ENCODE assay signal across 8 cellular contexts in the genomic region with DNA sequence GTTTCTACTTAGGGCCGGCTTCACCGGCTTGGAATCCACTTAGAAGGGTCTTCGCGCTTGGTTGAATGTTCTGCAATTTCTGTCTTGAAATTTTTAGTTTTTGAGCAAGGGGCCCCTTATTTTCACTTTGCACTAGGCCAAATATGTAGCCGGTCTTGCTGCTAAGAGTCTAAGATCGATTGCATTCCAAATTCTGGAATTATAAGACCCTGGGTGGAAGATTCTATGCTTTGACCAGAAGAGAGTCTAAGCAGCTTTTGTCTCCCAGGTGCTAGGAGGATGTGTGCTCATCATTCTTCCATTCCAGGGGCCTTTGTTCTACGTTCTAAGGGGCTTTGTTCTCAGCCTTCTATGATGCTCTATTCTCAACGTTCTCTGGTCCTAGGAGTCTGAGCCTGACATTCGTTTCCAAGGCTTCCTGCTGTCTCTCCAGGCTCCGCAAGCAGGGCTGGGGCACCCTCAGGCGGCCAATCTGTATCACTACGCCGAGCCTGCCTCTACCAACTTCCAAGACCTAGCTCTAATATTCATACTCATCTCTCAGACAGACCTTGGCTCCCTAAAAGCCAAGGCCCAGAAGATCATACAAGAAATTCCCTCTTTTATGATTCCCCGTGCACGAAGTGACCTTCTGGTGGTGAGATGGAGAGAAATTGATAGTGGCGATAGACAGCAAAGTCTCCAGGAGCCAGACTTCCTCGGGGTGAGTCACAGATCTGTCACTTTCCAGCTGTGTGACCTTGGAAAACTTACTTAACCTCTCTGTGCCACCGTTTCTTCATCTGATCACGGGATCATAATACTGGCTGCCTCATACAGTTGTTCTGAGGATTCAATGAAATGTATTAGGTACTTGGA. TPM values are rescaled to one million over a fixed set of nuclear protein-coding genes. Genes with fewer than 3 reads are reported as not detected.
DNase-seq lines count a peak whose midpoint lies in the region; ATAC-seq and TF ChIP-seq lines count a peak whose summit lies in the region.

No MANE protein-coding gene starts in this region.

- no peak for TF ChIP-seq EP300 in upper lobe of left lung (IDR thresholded peaks at IDR 0.05)

- H3K27me3 ChIP-seq in upper lobe of left lung, result peaks cover 0 to 20% (median 11%) of the 10 kb centered on the region in 4 donors

- peaks cover 20 to 29% (median 27%) of the 10 kb centered on the region in 4 donors for H3K4me1 ChIP-seq in upper lobe of left lung

- WGBS in upper lobe of left lung, 2 donors, result 6 to 7% methylated on average over 19 of the region's 19 CpGs

- H3K27ac ChIP-seq in upper lobe of left lung, result peak overlapping the region; percentile 26 to 81 (median 54)

- DNase-seq in GM13976 (ENCODE audit: low spot score), result peak; percentile 81
- peak; percentile 89 for DNase-seq in NCI-H146 treated with DMSO at 0.1 percent for 48 hours (lab: John Stamatoyannopoulos, UW; ENCODE audit: unreplicated experiment)
- peak in 4 of 5 experiments; percentile 56 to 87 (median 66) for DNase-seq in T-helper 2 cell
- peak in 55 of 56 donors; percentile 26 to 96 (median 84) for DNase-seq in amygdala (lab: John Stamatoyannopoulos, UW)
- DNase-seq in left cardiac atrium, result peak; percentile 83
- DNase-seq in progenitor cell of endocrine pancreas (ENCODE audit: low spot score, unreplicated experiment), result peak; percentile 54
- DNase-seq in upper lobe of left lung, result peak; percentile 84 to 87

- peak overlapping the region; percentile 33 to 47 (median 34) for H3K4me3 ChIP-seq in upper lobe of left lung

- H3K27me3 Mint-ChIP-seq in progenitor cell of endocrine pancreas, result peaks cover 32% of the 10 kb centered on the region

- TF ChIP-seq POLR2A in upper lobe of left lung (IDR thresholded peaks at IDR 0.05), result no peak

- TF ChIP-seq CTCF in GM13976 (IDR thresholded peaks at IDR 0.05; ENCODE audit: borderline replicate concordance, control extremely low read depth, extremely low read depth, insufficient read depth, missing control alignments) (peak; percentile 83), progenitor cell of endocrine pancreas (IDR thresholded peaks at IDR 0.05; ENCODE audit: unreplicated experiment) (peak; percentile 86), upper lobe of left lung (IDR thresholded peaks at IDR 0.05) (peak; percentile 77 to 90 (median 84))

- in situ Hi-C loops in GM13976 (cut with MboI; ENCODE audit: low sequenced_read_pairs, unreplicated experiment), result loop anchor here (5.0 to 10.0 kb wide), 2 partner anchors 50 to 127 kb away; no protein-coding TSS in a partner anchor

- ATAC-seq in left cardiac atrium (peak; percentile 71 to 83), upper lobe of left lung (ENCODE audit: low FRiP score in 2 of 2) (peak; percentile 90 to 91), GM19397 (IDR thresholded peaks at IDR 0.05; ENCODE audit: unreplicated experiment) (no peak)

- H3K27ac Mint-ChIP-seq in progenitor cell of endocrine pancreas, result peak overlapping the region; percentile 93

- no peaks in the 10 kb centered on the region for H3K36me3 ChIP-seq in upper lobe of left lung

- no peaks in the 10 kb centered on the region for H3K9me3 ChIP-seq in upper lobe of left lung

- no peaks in the 10 kb centered on the region for H3K36me3 Mint-ChIP-seq in progenitor cell of endocrine pancreas (ENCODE audit: insufficient read depth)

- intact Hi-C loops in left cardiac atrium (cut with DNase I), result loop anchor here (1.0 to 10.0 kb wide), 2 partner anchors 47 to 48 kb away; no protein-coding TSS in a partner anchor

- peak overlapping the region; percentile 59 for H3K4me3 Mint-ChIP-seq in progenitor cell of endocrine pancreas (ENCODE audit: low read depth)

- no peaks in the 10 kb centered on the region for H3K9me3 Mint-ChIP-seq in progenitor cell of endocrine pancreas (ENCODE audit: low read depth)

- peaks cover 5% of the 10 kb centered on the region for H3K4me1 Mint-ChIP-seq in progenitor cell of endocrine pancreas (ENCODE audit: low read depth)

RNA-seq across cellular contexts. Expression of a gene that starts 1.0 kb away (rescaled TPM):
- total RNA-seq in left cardiac atrium (10 to 100 TPM; 15.1 to 15.4 TPM), progenitor cell of endocrine pancreas (2.6 and 3.1 TPM in 2 replicates), upper lobe of left lung (10 to 100 TPM in 2 of 6 donors, 1 to 10 TPM in 4; 1.8 to 12.0 (median 4.0) TPM)

RNA-seq across cellular contexts. Expression of a gene that starts 26.0 kb away (rescaled TPM):
- total RNA-seq in left cardiac atrium (1 to 10 TPM in 1 of 2 donors, not detected in 1; 5.2 TPM), progenitor cell of endocrine pancreas (not detected in 2 replicates), upper lobe of left lung (not detected)

RNA-seq across cellular contexts. Expression of a gene that starts 37.1 kb away (rescaled TPM):
- 10 to 100 TPM in 1 of 2 donors, 1 to 10 TPM in 1; 5.5 to 14.8 TPM for total RNA-seq in left cardiac atrium
- not detected in 2 replicates for total RNA-seq in progenitor cell of endocrine pancreas
- 10 to 100 TPM in 3 of 6 donors, 1 to 10 TPM in 3; 6.4 to 26.0 (median 11.1) TPM for total RNA-seq in upper lobe of left lung

RNA-seq across cellular contexts. Expression of a gene that starts 55.0 kb away (rescaled TPM):
- 10 to 100 TPM; 14.9 to 18.0 TPM for total RNA-seq in left cardiac atrium
- 69.3 and 74.9 TPM in 2 replicates for total RNA-seq in progenitor cell of endocrine pancreas
- 10 to 100 TPM; 25.2 to 65.4 (median 50.3) TPM for total RNA-seq in upper lobe of left lung
